ENCODE assay signal across 13 cellular contexts in genomic region chrX:72258174-72258573, GRCh38. TPM values are rescaled to one million over a fixed set of nuclear protein-coding genes. Genes with fewer than 3 reads are reported as not detected.
A peak's percentile ranks its signal among the peaks of the same experiment; 100 is the strongest.
DNase-seq lines count a peak whose midpoint lies in the region.
"Had no signal": no experiment of that assay in that cellular context is flagged by ENCODE, and none has a peak within 500 bp of the region (broad histone marks: within the 10 kb centered on the region; RNA-seq: fewer than 3 reads in every experiment).

No MANE protein-coding gene starts in this region.

- H3K4me1 Mint-ChIP-seq in immature natural killer cell, result no peaks in the 10 kb centered on the region
- H3K4me1 Mint-ChIP-seq in activated CD4-positive, alpha-beta T cell treated with anti-CD3 and anti-CD28 coated beads, Interleukin-2, amount 10 ng/mL, durations not matched to agents 24 days and 14 days, result no peaks in the 10 kb centered on the region

- intact Hi-C loops in activated CD4-positive, alpha-beta T cell treated with anti-CD3 and anti-CD28 coated beads, Interleukin-2, amount 10 ng/mL, durations not matched to agents 24 days and 14 days (cut with micrococcal nuclease), result no loop called here

- peaks cover 0 to 5% (median 3%) of the 10 kb centered on the region in 3 donors for H3K27me3 Mint-ChIP-seq in immature natural killer cell (ENCODE audit: low read depth in 3 of 3)
- peaks cover 24% of the 10 kb centered on the region for H3K27me3 Mint-ChIP-seq in activated CD4-positive, alpha-beta T cell treated with anti-CD3 and anti-CD28 coated beads, Interleukin-2, amount 10 ng/mL, durations not matched to agents 24 days and 14 days

- DNase-seq in NCI-H1092 (lab: John Stamatoyannopoulos, UW) (peak; percentile 5), NCI-H1092 treated with DMSO at 0.1 percent for 48 hours (lab: John Stamatoyannopoulos, UW) (no peak), NCI-H748 treated with DMSO at 0.1 percent for 48 hours (lab: John Stamatoyannopoulos, UW) (peak; percentile 9), dermis blood vessel endothelial cell (peak; percentile 50), renal cortical epithelial cell (ENCODE audit: low read depth) (peak; percentile 78), immature natural killer cell (no peak), cerebellum (ENCODE audit: low spot score) (no peak)
- no peak for DNase-seq in activated CD4-positive, alpha-beta T cell treated with anti-CD3 and anti-CD28 coated beads, Interleukin-2, amount 10 ng/mL, durations not matched to agents 24 days and 14 days
- DNase-seq: GDM1; naive thymus-derived CD4-positive, alpha-beta T cell; NCI-H524 treated with DMSO at 0.1 percent for 48 hours had no signal

- no peak overlapping the region for H3K4me3 Mint-ChIP-seq in immature natural killer cell
- no peak overlapping the region for H3K4me3 Mint-ChIP-seq in activated CD4-positive, alpha-beta T cell treated with anti-CD3 and anti-CD28 coated beads, Interleukin-2, amount 10 ng/mL, durations not matched to agents 24 days and 14 days
- H3K4me3 Mint-ChIP-seq: naive thymus-derived CD4-positive, alpha-beta T cell had no signal

- no peaks in the 10 kb centered on the region for H3K9me3 Mint-ChIP-seq in immature natural killer cell
- H3K9me3 Mint-ChIP-seq in activated CD4-positive, alpha-beta T cell treated with anti-CD3 and anti-CD28 coated beads, Interleukin-2, amount 10 ng/mL, durations not matched to agents 24 days and 14 days, result no peaks in the 10 kb centered on the region
- H3K9me3 Mint-ChIP-seq: naive thymus-derived CD4-positive, alpha-beta T cell had no signal

- H3K36me3 Mint-ChIP-seq in immature natural killer cell, result peaks cover 0 to 22% (median 16%) of the 10 kb centered on the region in 3 donors
- H3K36me3 Mint-ChIP-seq in activated CD4-positive, alpha-beta T cell treated with anti-CD3 and anti-CD28 coated beads, Interleukin-2, amount 10 ng/mL, durations not matched to agents 24 days and 14 days (ENCODE audit: low read depth), result no peaks in the 10 kb centered on the region

- no peak overlapping the region for H3K27ac Mint-ChIP-seq in immature natural killer cell
- H3K27ac Mint-ChIP-seq in activated CD4-positive, alpha-beta T cell treated with anti-CD3 and anti-CD28 coated beads, Interleukin-2, amount 10 ng/mL, durations not matched to agents 24 days and 14 days, result no peak overlapping the region
- H3K27ac Mint-ChIP-seq: naive thymus-derived CD4-positive, alpha-beta T cell had no signal

RNA-seq across cellular contexts. Expression of gene RPS4X, which starts 18.9 kb away (rescaled TPM):
- total RNA-seq in dermis blood vessel endothelial cell (639 and 1,493 TPM in 2 replicates), renal cortical epithelial cell (686 and 1,020 TPM in 2 replicates), cerebellum (665 TPM)
- 100 to 1,000 TPM; 414 to 635 (median 421) TPM for polyA plus RNA-seq in immature natural killer cell
- total RNA-seq in activated CD4-positive, alpha-beta T cell treated with anti-CD3 and anti-CD28 coated beads, Interleukin-2, amount 10 ng/mL, durations not matched to agents 24 days and 14 days, result 1,047 and 1,054 TPM in 2 replicates

RNA-seq across cellular contexts. Expression of gene ERCC6L, which starts 19.3 kb away (rescaled TPM):
- 2.4 and 9.4 TPM in 2 replicates for total RNA-seq in dermis blood vessel endothelial cell
- 0.25 and 4.0 TPM in 2 replicates for total RNA-seq in renal cortical epithelial cell
- under 1 TPM; 0.21 to 0.68 (median 0.38) TPM for polyA plus RNA-seq in immature natural killer cell
- 1.7 TPM for total RNA-seq in cerebellum
- total RNA-seq in activated CD4-positive, alpha-beta T cell treated with anti-CD3 and anti-CD28 coated beads, Interleukin-2, amount 10 ng/mL, durations not matched to agents 24 days and 14 days, result 8.1 and 8.3 TPM in 2 replicates

RNA-seq across cellular contexts. Expression of gene CITED1, which starts 47.5 kb away (rescaled TPM):
- total RNA-seq in dermis blood vessel endothelial cell (not detected in 2 replicates), renal cortical epithelial cell (not detected in 2 replicates), cerebellum (3.9 TPM)
- polyA plus RNA-seq in immature natural killer cell, result 1 to 10 TPM in 1 of 3 donors, not detected in 2; 1.8 TPM
- total RNA-seq in activated CD4-positive, alpha-beta T cell treated with anti-CD3 and anti-CD28 coated beads, Interleukin-2, amount 10 ng/mL, durations not matched to agents 24 days and 14 days, result not detected in 2 replicates
- total RNA-seq: bronchial epithelial cell, kidney epithelial cell had no signal
- polyA plus RNA-seq: naive thymus-derived CD4-positive, alpha-beta T cell had no signal

Comparison
In these comparisons a context has a peak if more than half of its experiments do, and no peak if none do; other contexts are left out.
1. DNase-seq: peak in NCI-H1092 (single experiment), NCI-H748 treated with DMSO at 0.1 percent for 48 hours (single experiment), dermis blood vessel endothelial cell (single experiment) and renal cortical epithelial cell (single experiment); none in NCI-H1092 treated with DMSO at 0.1 percent for 48 hours (single experiment), immature natural killer cell (0 of 3), cerebellum (single experiment) and activated CD4-positive, alpha-beta T cell treated with anti-CD3 and anti-CD28 coated beads, Interleukin-2, amount 10 ng/mL, durations not matched to agents 24 days and 14 days (single experiment).